ENCODE assay signal across 8 cellular contexts in the genomic region with DNA sequence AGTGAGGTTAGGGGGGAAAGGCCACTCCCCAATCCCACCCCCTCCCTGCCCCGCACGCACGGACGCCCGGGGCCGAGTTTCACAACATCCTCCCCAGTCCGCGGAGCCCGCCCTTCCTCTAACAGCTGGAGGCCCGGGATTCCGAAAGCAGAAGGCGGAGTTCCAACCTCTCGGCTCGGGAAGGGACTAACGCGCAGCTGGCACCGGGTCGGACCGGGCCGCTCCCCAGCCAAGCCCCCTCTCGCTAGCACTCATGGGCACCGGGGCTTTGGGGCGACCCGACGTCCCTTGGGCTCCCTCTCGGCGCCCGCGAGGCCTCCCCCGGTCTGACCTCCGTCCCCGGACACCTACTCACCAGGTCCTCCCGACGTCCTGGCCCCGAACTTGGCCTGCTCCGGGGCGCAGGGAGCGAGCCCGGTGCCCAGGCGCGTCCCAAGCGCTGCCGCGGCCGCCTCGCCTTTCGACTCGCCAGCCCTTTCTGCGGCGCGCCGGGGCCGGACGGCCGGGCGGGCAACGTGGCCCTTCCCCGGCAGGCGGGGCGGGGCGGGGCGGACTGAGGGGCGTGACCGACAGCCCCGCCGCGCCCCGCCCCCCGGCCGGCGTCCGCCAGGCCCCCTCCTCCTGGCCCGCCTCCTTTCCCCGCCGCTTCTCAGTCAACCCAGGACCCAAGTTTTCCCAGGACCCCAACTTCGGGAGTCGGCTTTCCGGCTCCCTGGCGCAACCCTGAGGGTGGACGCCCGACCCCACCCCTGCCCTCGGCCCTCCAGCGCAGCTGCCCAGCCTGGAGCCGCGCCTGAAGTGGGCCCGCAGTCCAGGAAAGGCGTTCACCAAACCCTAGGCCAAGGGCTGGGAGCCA. TPM values are rescaled to one million over a fixed set of nuclear protein-coding genes. Genes with fewer than 3 reads are reported as not detected.
A peak's percentile ranks its signal among the peaks of the same experiment; 100 is the strongest.
DNase-seq lines count a peak whose midpoint lies in the region; ATAC-seq and TF ChIP-seq lines count a peak whose summit lies in the region.

A gene (minus strand): TSS at position 482 of the 856 bp plus-strand sequence. CDS start 9,835 bp downstream, outside the sequence.

- peak within 1 kb of the TSS; percentile 90 for H3K4me3 Mint-ChIP-seq in activated T-cell treated with anti-CD3 and anti-CD28 coated beads, Interleukin-2, amount 50 U/mL, for 24 hours

- H3K27ac Mint-ChIP-seq in activated T-cell treated with anti-CD3 and anti-CD28 coated beads, Interleukin-2, amount 50 U/mL, for 24 hours = peak within 1 kb of the TSS; percentile 100

- ATAC-seq in GM18909 (IDR thresholded peaks at IDR 0.05; ENCODE audit: poor library complexity, unreplicated experiment) = peak; percentile 48
- ATAC-seq in HG03175 (IDR thresholded peaks at IDR 0.05; ENCODE audit: unreplicated experiment) = peak; percentile 48

- no peaks in the 10 kb centered on the region for H3K9me2 ChIP-seq in OCI-LY1 (ENCODE audit: low read depth, low read length)

- H3K79me2 ChIP-seq in OCI-LY1 (ENCODE audit: insufficient read depth, low read length) = peaks cover 51% of the 10 kb centered on the region

- no peaks in the 10 kb centered on the region for H3K9me3 ChIP-seq in OCI-LY1 (ENCODE audit: low read length)
- H3K9me3 ChIP-seq in esophagus (ENCODE audit: control insufficient read depth in 2 of 2, insufficient read depth in 1 of 2, low read depth in 1 of 2, low read length in 1 of 2) = no peaks in the 10 kb centered on the region
- H3K9me3 ChIP-seq in muscle layer of duodenum (ENCODE audit: control insufficient read depth in 1 of 2, low read length in 2 of 2) = no peaks in the 10 kb centered on the region

- peaks cover 81% of the 10 kb centered on the region for H3K36me3 Mint-ChIP-seq in activated T-cell treated with anti-CD3 and anti-CD28 coated beads, Interleukin-2, amount 50 U/mL, for 24 hours (ENCODE audit: low read depth)

- H3K9ac ChIP-seq in OCI-LY1 (ENCODE audit: low read length) = peak within 1 kb of the TSS; percentile 76

- peak within 1 kb of the TSS; percentile 85 for H3K4me2 ChIP-seq in OCI-LY1 (ENCODE audit: low read length)

- peak; percentile 94 for DNase-seq in AG08396 (ENCODE audit: low spot score)
- DNase-seq in activated T-cell treated with anti-CD3 and anti-CD28 coated beads, Interleukin-2, amount 50 U/mL, for 24 hours = peak; percentile 89
- DNase-seq in stimulated activated CD8-positive, alpha-beta memory T cell treated with anti-CD3 and anti-CD28 coated beads, Interleukin-7, amount 100 ng/mL, for 4 hours (ENCODE audit: low read depth in 2 of 2) = peak; percentile 38 to 77

- H3K36me3 ChIP-seq in OCI-LY1 (ENCODE audit: insufficient read depth, low read length) = peaks cover 22% of the 10 kb centered on the region; the same call in 1 of the 2 replicates
- H3K36me3 ChIP-seq in esophagus (ENCODE audit: control insufficient read depth in 2 of 2, insufficient read depth in 2 of 2, low read length in 1 of 2) = peaks cover 0 to 15% of the 10 kb centered on the region in 2 donors
- peaks cover 4 to 10% of the 10 kb centered on the region in 2 donors for H3K36me3 ChIP-seq in muscle layer of duodenum (ENCODE audit: control insufficient read depth in 1 of 2, insufficient read depth in 2 of 2, low read length in 2 of 2)

- H4K20me1 ChIP-seq in OCI-LY1 (ENCODE audit: insufficient read depth, low read length) = no peaks in the 10 kb centered on the region

- H3K9me3 Mint-ChIP-seq in activated T-cell treated with anti-CD3 and anti-CD28 coated beads, Interleukin-2, amount 50 U/mL, for 24 hours = no peaks in the 10 kb centered on the region

- H3K27me3 Mint-ChIP-seq in activated T-cell treated with anti-CD3 and anti-CD28 coated beads, Interleukin-2, amount 50 U/mL, for 24 hours = no peaks in the 10 kb centered on the region

- H3K27me3 ChIP-seq in OCI-LY1 (ENCODE audit: insufficient read depth, low read length) (no peaks in the 10 kb centered on the region), esophagus (ENCODE audit: control insufficient read depth in 1 of 2, insufficient read depth in 2 of 2, low read length in 2 of 2) (no peaks in the 10 kb centered on the region), muscle layer of duodenum (ENCODE audit: low read depth, low read length) (no peaks in the 10 kb centered on the region)

- H3F3A ChIP-seq in OCI-LY1 (ENCODE audit: insufficient read depth, low read length) = no peaks in the 10 kb centered on the region

- no peak for TF ChIP-seq CTCF in OCI-LY1 (IDR thresholded peaks at IDR 0.05; ENCODE audit: low read length)

- WGBS in esophagus, 2 donors = 0% methylated on average over 67 to 87 of the region's 87 CpGs

- H3K4me1 Mint-ChIP-seq in activated T-cell treated with anti-CD3 and anti-CD28 coated beads, Interleukin-2, amount 50 U/mL, for 24 hours (ENCODE audit: low read depth) = peaks cover 81% of the 10 kb centered on the region

- H3K4me3 ChIP-seq in OCI-LY1 (ENCODE audit: low read depth, low read length, poor library complexity, severe bottlenecking) (peak within 1 kb of the TSS; percentile 86), esophagus (ENCODE audit: low read depth in 1 of 2, low read length in 2 of 2) (peak within 1 kb of the TSS; percentile 70 to 93), muscle layer of duodenum (ENCODE audit: low read depth in 1 of 2, low read length in 2 of 2) (peak within 1 kb of the TSS; percentile 55 to 78)

- H3K27ac ChIP-seq in OCI-LY1 (ENCODE audit: low read depth, low read length, poor library complexity, severe bottlenecking) = peak within 1 kb of the TSS; percentile 97
- H3K27ac ChIP-seq in esophagus (ENCODE audit: low read depth in 2 of 2, low read length in 1 of 2) = peak within 1 kb of the TSS; percentile 97
- H3K27ac ChIP-seq in muscle layer of duodenum (ENCODE audit: low read length) = peak within 1 kb of the TSS; percentile 89

- H2AFZ ChIP-seq in OCI-LY1 (ENCODE audit: low read length) = no peak within 1 kb of the TSS

- H3K4me1 ChIP-seq in OCI-LY1 (ENCODE audit: insufficient read depth, low read length, severe bottlenecking) (peaks cover 73% of the 10 kb centered on the region), esophagus (ENCODE audit: control insufficient read depth in 2 of 2, insufficient read depth in 2 of 2, low read length in 1 of 2) (peaks cover 8 to 56% of the 10 kb centered on the region in 2 donors), muscle layer of duodenum (ENCODE audit: control insufficient read depth in 1 of 2, insufficient read depth in 2 of 2, low read length in 2 of 2) (peaks cover 51 to 71% of the 10 kb centered on the region in 2 donors)

RNA-seq across cellular contexts. Expression of the gene that starts here (rescaled TPM):
- 100 to 1,000 TPM in 1 of 2 donors, 10 to 100 TPM in 1; 84.0 to 108 TPM for polyA plus RNA-seq in esophagus

Comparison
In these comparisons a context has a peak if more than half of its experiments do, and no peak if none do; other contexts are left out.
1. Peak in every context shown above with its lines: DNase-seq, ATAC-seq, H3K4me3 ChIP-seq and H3K27ac ChIP-seq.